In genomic region chr1:197908695-197909336, GRCh38 we compare ENCODE assay signal across 1 cellular context.
TF ChIP-seq lines count a peak whose summit lies in the region.

No MANE protein-coding gene starts in this region.

TF ChIP-seq in HEK293, 187 proteins besides CTCF, POLR2A, EP300 and RAD21 (continued from another document):
- peak; percentile 38; the same call in 1 of the 2 replicates for TF ChIP-seq ZBTB11 (tag by site-specific recombination; conservative IDR thresholded peaks at IDR 0.05; ENCODE audit: low read depth)
- TF ChIP-seq GLI4 (tag by site-specific recombination; IDR thresholded peaks at IDR 0.05) = no peak
- TF ChIP-seq ZBTB8A (tag by site-specific recombination; IDR thresholded peaks at IDR 0.05) = no peak
- 0 out of 2 replicates have a peak, but pooled peaks have one; percentile 13 for TF ChIP-seq ZBTB17 (tag by site-specific recombination; IDR thresholded peaks at IDR 0.05)
- 0 out of 2 replicates have a peak, but pooled peaks have one; percentile 14 for TF ChIP-seq ZNF341 (tag by site-specific recombination; IDR thresholded peaks at IDR 0.05; ENCODE audit: low read depth)
- TF ChIP-seq ZSCAN30 (tag by site-specific recombination; IDR thresholded peaks at IDR 0.05) = 0 out of 2 replicates have a peak, but pooled peaks have one; percentile 13
- 0 out of 2 replicates have a peak, but pooled peaks have one; percentile 38 for TF ChIP-seq PRDM1 (tag by site-specific recombination; IDR thresholded peaks at IDR 0.05)
- TF ChIP-seq ZNF677 (tag by site-specific recombination; IDR thresholded peaks at IDR 0.05) = no peak
- no peak for TF ChIP-seq ZNF350 (tag by site-specific recombination; IDR thresholded peaks at IDR 0.05)
- no peak for TF ChIP-seq ZNF416 (tag by site-specific recombination; IDR thresholded peaks at IDR 0.05)
- no peak for TF ChIP-seq ZNF121 (tag by site-specific recombination; IDR thresholded peaks at IDR 0.05)
- TF ChIP-seq ZNF621 (tag by site-specific recombination; IDR thresholded peaks at IDR 0.05) = no peak
- TF ChIP-seq KLF1 (tag by site-specific recombination; IDR thresholded peaks at IDR 0.05) = no peak
- TF ChIP-seq ZNF768 (tag by site-specific recombination; IDR thresholded peaks at IDR 0.05) = no peak
- no peak for TF ChIP-seq ZFP37 (tag by site-specific recombination; IDR thresholded peaks at IDR 0.05)
- TF ChIP-seq REPIN1 (tag by site-specific recombination; IDR thresholded peaks at IDR 0.05; ENCODE audit: low read depth) = no peak
- no peak for TF ChIP-seq SALL2 (tag by site-specific recombination; IDR thresholded peaks at IDR 0.05; ENCODE audit: borderline replicate concordance)
- TF ChIP-seq ZNF174 (tag by site-specific recombination; IDR thresholded peaks at IDR 0.05) = no peak
- TF ChIP-seq ZNF19 (tag by site-specific recombination; IDR thresholded peaks at IDR 0.05; ENCODE audit: low read depth) = no peak
- no peak for TF ChIP-seq ZNF133 (tag by site-specific recombination; IDR thresholded peaks at IDR 0.05)
- no peak for TF ChIP-seq GLIS2 (tag by site-specific recombination; IDR thresholded peaks at IDR 0.05)
- TF ChIP-seq PRDM10 (tag by site-specific recombination; IDR thresholded peaks at IDR 0.05) = peak; percentile 79
- no peak for TF ChIP-seq ZNF10 (tag by site-specific recombination; IDR thresholded peaks at IDR 0.05)
- no peak for TF ChIP-seq ZSCAN18 (tag by site-specific recombination; IDR thresholded peaks at IDR 0.05)
- peak; percentile 51 for TF ChIP-seq ZNF366 (tag by site-specific recombination; conservative IDR thresholded peaks at IDR 0.05)
- no peak for TF ChIP-seq PRDM2 (tag by site-specific recombination; IDR thresholded peaks at IDR 0.05; ENCODE audit: borderline replicate concordance)
- no peak for TF ChIP-seq ZNF571 (tag by site-specific recombination; IDR thresholded peaks at IDR 0.05)
- TF ChIP-seq ZNF423 (tag by site-specific recombination; IDR thresholded peaks at IDR 0.05) = no peak
- TF ChIP-seq ZNF112 (tag by site-specific recombination; IDR thresholded peaks at IDR 0.05) = no peak
- no peak for TF ChIP-seq KLF17 (tag by site-specific recombination; IDR thresholded peaks at IDR 0.05)
- no peak for TF ChIP-seq KLF16 (tag by site-specific recombination; IDR thresholded peaks at IDR 0.05)
